In the genomic region with DNA sequence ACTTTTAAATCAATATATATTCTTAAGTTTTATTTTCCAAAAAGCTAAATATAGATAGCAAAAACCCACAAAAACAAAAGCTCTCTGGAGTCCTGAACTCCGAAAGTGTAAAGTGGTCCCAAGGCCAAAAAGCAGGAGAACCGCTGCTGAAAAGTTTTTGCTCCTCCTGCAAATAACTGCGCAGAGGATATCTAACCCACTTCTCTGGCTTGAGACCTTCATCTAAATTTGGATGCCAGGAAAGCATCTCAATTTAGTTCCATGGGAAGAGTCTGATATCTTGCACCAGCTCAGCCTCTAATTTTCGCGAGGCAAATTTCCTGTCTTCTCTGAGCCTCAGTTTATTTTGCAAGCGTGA, we compare ENCODE assay signal across 8 cellular contexts. TPM values are rescaled to one million over a fixed set of nuclear protein-coding genes. Genes with fewer than 3 reads are reported as not detected.
DNase-seq lines count a peak whose midpoint lies in the region; ATAC-seq and TF ChIP-seq lines count a peak whose summit lies in the region.

No MANE protein-coding gene starts in this region.

- H3K23ac ChIP-seq in mesenchymal stem cell (ENCODE audit: low read length in 2 of 2): no peak overlapping the region

- DNase-seq in heart right ventricle (no peak), cardiac septum (ENCODE audit: low spot score) (no peak), brain microvascular endothelial cell (no peak), mesenchymal stem cell (no peak), aorta (no peak), cerebellum (ENCODE audit: low spot score) (no peak), occipital lobe (lab: John Stamatoyannopoulos, UW) (no peak)
- DNase-seq in stimulated activated CD4-positive, alpha-beta T cell treated with anti-CD3 and anti-CD28 coated beads, Interleukin-2, amount 100 ng/mL, for 48 hours: no peak

- no peak overlapping the region for H2BK5ac ChIP-seq in mesenchymal stem cell (ENCODE audit: low read depth, low read length, poor library complexity, severe bottlenecking)

- peak overlapping the region; percentile 86 for H3K4me2 ChIP-seq in mesenchymal stem cell (ENCODE audit: low read length, poor library complexity, severe bottlenecking)

- H3K18ac ChIP-seq in mesenchymal stem cell (ENCODE audit: low read depth in 1 of 2, low read length in 2 of 2): no peak overlapping the region

- H2AK5ac ChIP-seq in mesenchymal stem cell (ENCODE audit: low read length, severe bottlenecking): no peak overlapping the region

- in situ Hi-C loops in brain microvascular endothelial cell (cut with HindIII; ENCODE audit: low pct_ligation_motif_present, low sequenced_read_pairs): no loop called here

- no peak overlapping the region for H2BK15ac ChIP-seq in mesenchymal stem cell (ENCODE audit: low read depth, poor library complexity, severe bottlenecking)

- no peak overlapping the region for H4K8ac ChIP-seq in mesenchymal stem cell (ENCODE audit: low read length)

- ATAC-seq in heart right ventricle (peak in 3 of 8 donors; percentile 12 to 39 (median 34)), aorta (ENCODE audit: low FRiP score) (no peak)

- H3K27ac ChIP-seq in heart right ventricle (peak overlapping the region in 9 of 10 donors; percentile 49 to 89 (median 81)), brain microvascular endothelial cell (peak overlapping the region; percentile 83), mesenchymal stem cell (ENCODE audit: low read length, poor library complexity, severe bottlenecking) (peak overlapping the region; percentile 89), aorta (ENCODE audit: low read depth in 1 of 2, low read length in 2 of 2) (no peak overlapping the region)

- H3K9me3 ChIP-seq in heart right ventricle: no peaks in the 10 kb centered on the region
- H3K9me3 ChIP-seq in mesenchymal stem cell (ENCODE audit: control insufficient read depth, low read length): no peaks in the 10 kb centered on the region
- no peaks in the 10 kb centered on the region for H3K9me3 ChIP-seq in aorta (ENCODE audit: control insufficient read depth, low read length)

- H3K36me3 ChIP-seq in heart right ventricle (peaks cover 0 to 23% (median 8%) of the 10 kb centered on the region in 9 donors), brain microvascular endothelial cell (replicated peaks) (peaks cover 11% of the 10 kb centered on the region), mesenchymal stem cell (ENCODE audit: control insufficient read depth in 1 of 2, insufficient read depth in 2 of 2, low read depth in 1 of 2, low read length in 2 of 2) (peaks cover 5 to 22% of the 10 kb centered on the region in 2 experiments), aorta (ENCODE audit: control insufficient read depth in 1 of 2, insufficient read depth in 2 of 2, low read length in 1 of 2) (peaks cover 0 to 2% of the 10 kb centered on the region in 2 donors)

- no peak overlapping the region for H4K91ac ChIP-seq in mesenchymal stem cell (ENCODE audit: low read length)

- no peak overlapping the region for H3K4ac ChIP-seq in mesenchymal stem cell (ENCODE audit: low read depth in 1 of 2, low read length in 2 of 2)

- WGBS in heart right ventricle, 2 donors: 1 to 2% methylated on average over 6 of the region's 6 CpGs
- WGBS in mesenchymal stem cell: 2% methylated on average over 6 of the region's 6 CpGs
- 0 to 1% methylated on average over 6 of the region's 6 CpGs for WGBS in aorta, 2 donors

- intact Hi-C loops in heart right ventricle (cut with DNase I) (loop anchor here in 4 of 10 donors (2.0 to 10.0 kb wide), 6 partner anchors 238 to 660 kb away; a partner anchor contains a TSS), cardiac septum (cut with DNase I) (loop anchor here (1.0 to 5.0 kb wide), 3 partner anchors 295 to 430 kb away; a partner anchor contains a TSS), aorta (cut with DNase I) (loop anchor here (5.0 to 10.0 kb wide), 3 partner anchors 235 to 330 kb away; a partner anchor contains a TSS)

- peak overlapping the region; percentile 59 to 88 (median 77) for H3K4me3 ChIP-seq in heart right ventricle
- H3K4me3 ChIP-seq in brain microvascular endothelial cell (ENCODE audit: low read depth, low read length): peak overlapping the region; percentile 97
- H3K4me3 ChIP-seq in mesenchymal stem cell (ENCODE audit: insufficient read depth in 1 of 2, low read depth in 1 of 2, low read length in 2 of 2): peak overlapping the region; percentile 41 to 98
- peak overlapping the region; percentile 72 to 88 for H3K4me3 ChIP-seq in aorta (ENCODE audit: low read length in 2 of 2)

- H3K79me1 ChIP-seq in mesenchymal stem cell (replicated peaks; ENCODE audit: low read length, poor library complexity, severe bottlenecking): peaks cover 10% of the 10 kb centered on the region

- no peaks in the 10 kb centered on the region for H3K27me3 ChIP-seq in heart right ventricle
- no peaks in the 10 kb centered on the region for H3K27me3 ChIP-seq in brain microvascular endothelial cell (replicated peaks)
- no peaks in the 10 kb centered on the region for H3K27me3 ChIP-seq in mesenchymal stem cell (ENCODE audit: control insufficient read depth in 1 of 2, insufficient read depth in 1 of 2, low read length in 2 of 2)
- no peaks in the 10 kb centered on the region for H3K27me3 ChIP-seq in aorta (ENCODE audit: control insufficient read depth in 1 of 2, insufficient read depth in 2 of 2, low read length in 1 of 2)

- no peak overlapping the region for H3K14ac ChIP-seq in mesenchymal stem cell (ENCODE audit: low read length in 2 of 2)

- H3K4me1 ChIP-seq in heart right ventricle (peaks cover 0 to 28% (median 20%) of the 10 kb centered on the region in 9 donors), mesenchymal stem cell (ENCODE audit: control insufficient read depth, insufficient read depth, low read depth, low read length) (peaks cover 12% of the 10 kb centered on the region), aorta (ENCODE audit: control insufficient read depth in 1 of 2, insufficient read depth in 2 of 2, low read length in 2 of 2) (no peaks in the 10 kb centered on the region)

- H3K9ac ChIP-seq in mesenchymal stem cell (ENCODE audit: low read length): peak overlapping the region; percentile 99

- H2BK12ac ChIP-seq in mesenchymal stem cell (ENCODE audit: low read length in 2 of 2): no peak overlapping the region

- no peak overlapping the region for H2AFZ ChIP-seq in mesenchymal stem cell (ENCODE audit: low read depth, low read length)

- TF ChIP-seq CTCF in heart right ventricle (IDR thresholded peaks at IDR 0.05) (no peak), brain microvascular endothelial cell (IDR thresholded peaks at IDR 0.05; ENCODE audit: low read depth, low read length, missing control alignments) (no peak)

- no peak overlapping the region for H2BK120ac ChIP-seq in mesenchymal stem cell (ENCODE audit: low read depth, low read length)

RNA-seq across cellular contexts. Expression of a gene that starts 0.5 kb away (rescaled TPM):
- total RNA-seq in heart right ventricle: 10 to 100 TPM; 47.4 to 82.1 (median 63.1) TPM
- polyA plus RNA-seq in heart right ventricle: 10 to 100 TPM; 22.6 to 30.7 TPM
- 54.9 TPM for total RNA-seq in cardiac septum
- polyA plus RNA-seq in mesenchymal stem cell (2013, experiment 1 of 2): 39.7 TPM
- 41.1 TPM for polyA plus RNA-seq in mesenchymal stem cell (2013, experiment 2 of 2)
- total RNA-seq in aorta: 10 to 100 TPM; 20.2 to 24.3 TPM
- 10 to 100 TPM; 17.7 to 28.4 TPM for polyA plus RNA-seq in aorta
- 29.3 TPM for total RNA-seq in cerebellum
- total RNA-seq in occipital lobe: 43.0 TPM

RNA-seq across cellular contexts. Expression of a gene that starts 22.4 kb away (rescaled TPM):
- total RNA-seq in heart right ventricle (1 to 10 TPM in 8 of 10 donors, under 1 TPM in 2; 0.34 to 2.8 (median 1.9) TPM), cardiac septum (2.6 TPM), aorta (1 to 10 TPM; 2.0 to 4.1 TPM), cerebellum (1.00 TPM), occipital lobe (not detected)
- polyA plus RNA-seq in heart right ventricle (under 1 TPM; 0.28 to 0.59 TPM), aorta (1 to 10 TPM in 1 of 2 donors, under 1 TPM in 1; 0.88 to 2.4 TPM)
- polyA plus RNA-seq in mesenchymal stem cell (2013, experiment 1 of 2): 0.32 TPM
- polyA plus RNA-seq in mesenchymal stem cell (2013, experiment 2 of 2): 0.29 TPM

RNA-seq across cellular contexts. Expression of a gene that starts 44.0 kb away (rescaled TPM):
- not detected for total RNA-seq in heart right ventricle
- not detected for polyA plus RNA-seq in heart right ventricle
- total RNA-seq in cardiac septum: not detected
- 0.19 TPM for polyA plus RNA-seq in mesenchymal stem cell (2013, experiment 1 of 2)
- polyA plus RNA-seq in mesenchymal stem cell (2013, experiment 2 of 2): 0.05 TPM
- total RNA-seq in aorta: not detected
- polyA plus RNA-seq in aorta: not detected
- 1.6 TPM for total RNA-seq in cerebellum
- 2.2 TPM for total RNA-seq in occipital lobe

Comparison
In these comparisons a context has a peak if more than half of its experiments do, and no peak if none do; other contexts are left out.
1. H3K27ac ChIP-seq: peak in heart right ventricle (9 of 10), brain microvascular endothelial cell (single experiment) and mesenchymal stem cell (single experiment); none in aorta (0 of 2).
2. Peak in every context shown above with its lines, with median percentiles within 50 percentile points of each other: H3K4me3 ChIP-seq.